ENCODE assay signal across 1 cellular context in the genomic region with DNA sequence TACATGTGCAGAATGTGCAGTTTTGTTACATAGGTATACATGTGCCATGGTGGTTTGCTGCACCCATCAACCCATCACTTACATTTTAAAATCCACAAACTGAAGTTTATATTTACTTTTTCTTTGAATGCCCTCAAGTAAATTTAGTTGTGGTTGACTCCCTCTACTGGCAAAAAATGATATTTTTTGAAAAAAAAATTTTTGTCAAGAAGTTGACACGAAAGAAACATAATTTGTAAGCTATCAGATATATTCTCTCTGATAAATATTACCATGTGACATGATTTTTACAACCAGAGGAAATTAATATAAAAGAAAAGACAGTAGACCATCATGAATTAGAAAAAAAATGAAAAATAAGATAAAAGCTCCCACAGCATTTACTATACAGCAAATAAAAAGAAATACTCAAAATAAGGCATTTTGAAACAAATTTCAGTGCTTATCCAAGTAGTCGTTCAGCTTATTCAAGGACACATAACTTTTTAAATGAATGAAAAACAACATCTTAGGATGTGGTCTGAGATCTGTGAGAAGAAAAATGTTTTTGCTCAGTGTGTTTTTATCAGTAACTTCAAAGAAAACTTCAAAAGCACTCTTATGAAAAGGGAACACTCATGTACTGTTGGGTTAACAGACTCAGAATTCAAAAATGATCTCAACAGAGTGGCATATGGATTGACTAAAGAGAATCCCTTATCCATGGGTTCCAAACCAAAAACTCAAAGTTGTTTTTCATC.
TF ChIP-seq lines count a peak whose summit lies in the region.

No MANE protein-coding gene starts in this region.

TF ChIP-seq in GM23338, 12 proteins besides CTCF, POLR2A, EP300 and RAD21:
- no peak for TF ChIP-seq ZNF462 (CRISPR knock-in tag; IDR thresholded peaks at IDR 0.05)
- TF ChIP-seq ZNF114 (CRISPR knock-in tag; IDR thresholded peaks at IDR 0.05), result no peak
- TF ChIP-seq, protein P1, sequence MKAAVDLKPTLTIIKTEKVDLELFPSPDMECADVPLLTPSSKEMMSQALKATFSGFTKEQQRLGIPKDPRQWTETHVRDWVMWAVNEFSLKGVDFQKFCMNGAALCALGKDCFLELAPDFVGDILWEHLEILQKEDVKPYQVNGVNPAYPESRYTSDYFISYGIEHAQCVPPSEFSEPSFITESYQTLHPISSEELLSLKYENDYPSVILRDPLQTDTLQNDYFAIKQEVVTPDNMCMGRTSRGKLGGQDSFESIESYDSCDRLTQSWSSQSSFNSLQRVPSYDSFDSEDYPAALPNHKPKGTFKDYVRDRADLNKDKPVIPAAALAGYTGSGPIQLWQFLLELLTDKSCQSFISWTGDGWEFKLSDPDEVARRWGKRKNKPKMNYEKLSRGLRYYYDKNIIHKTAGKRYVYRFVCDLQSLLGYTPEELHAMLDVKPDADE (IDR thresholded peaks at IDR 0.05), result no peak
- TF ChIP-seq, protein P2, sequence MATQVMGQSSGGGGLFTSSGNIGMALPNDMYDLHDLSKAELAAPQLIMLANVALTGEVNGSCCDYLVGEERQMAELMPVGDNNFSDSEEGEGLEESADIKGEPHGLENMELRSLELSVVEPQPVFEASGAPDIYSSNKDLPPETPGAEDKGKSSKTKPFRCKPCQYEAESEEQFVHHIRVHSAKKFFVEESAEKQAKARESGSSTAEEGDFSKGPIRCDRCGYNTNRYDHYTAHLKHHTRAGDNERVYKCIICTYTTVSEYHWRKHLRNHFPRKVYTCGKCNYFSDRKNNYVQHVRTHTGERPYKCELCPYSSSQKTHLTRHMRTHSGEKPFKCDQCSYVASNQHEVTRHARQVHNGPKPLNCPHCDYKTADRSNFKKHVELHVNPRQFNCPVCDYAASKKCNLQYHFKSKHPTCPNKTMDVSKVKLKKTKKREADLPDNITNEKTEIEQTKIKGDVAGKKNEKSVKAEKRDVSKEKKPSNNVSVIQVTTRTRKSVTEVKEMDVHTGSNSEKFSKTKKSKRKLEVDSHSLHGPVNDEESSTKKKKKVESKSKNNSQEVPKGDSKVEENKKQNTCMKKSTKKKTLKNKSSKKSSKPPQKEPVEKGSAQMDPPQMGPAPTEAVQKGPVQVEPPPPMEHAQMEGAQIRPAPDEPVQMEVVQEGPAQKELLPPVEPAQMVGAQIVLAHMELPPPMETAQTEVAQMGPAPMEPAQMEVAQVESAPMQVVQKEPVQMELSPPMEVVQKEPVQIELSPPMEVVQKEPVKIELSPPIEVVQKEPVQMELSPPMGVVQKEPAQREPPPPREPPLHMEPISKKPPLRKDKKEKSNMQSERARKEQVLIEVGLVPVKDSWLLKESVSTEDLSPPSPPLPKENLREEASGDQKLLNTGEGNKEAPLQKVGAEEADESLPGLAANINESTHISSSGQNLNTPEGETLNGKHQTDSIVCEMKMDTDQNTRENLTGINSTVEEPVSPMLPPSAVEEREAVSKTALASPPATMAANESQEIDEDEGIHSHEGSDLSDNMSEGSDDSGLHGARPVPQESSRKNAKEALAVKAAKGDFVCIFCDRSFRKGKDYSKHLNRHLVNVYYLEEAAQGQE (IDR thresholded peaks at IDR 0.05; ENCODE audit: unreplicated experiment), result no peak
- TF ChIP-seq JUNB (IDR thresholded peaks at IDR 0.05; ENCODE audit: unreplicated experiment), result no peak
- no peak for TF ChIP-seq CREB1 (CRISPR knock-in tag; IDR thresholded peaks at IDR 0.05; ENCODE audit: low read depth)
- no peak for TF ChIP-seq EZH2 (IDR thresholded peaks at IDR 0.05; ENCODE audit: low read depth, unreplicated experiment)
- TF ChIP-seq ZNF331 (CRISPR knock-in tag; IDR thresholded peaks at IDR 0.05; ENCODE audit: low read depth), result no peak
- TF ChIP-seq POLR2AphosphoS5 (IDR thresholded peaks at IDR 0.05; ENCODE audit: low read depth), result no peak
- TF ChIP-seq EZH2phosphoT487 (IDR thresholded peaks at IDR 0.05; ENCODE audit: unreplicated experiment), result no peak
- no peak for TF ChIP-seq STAT1 (IDR thresholded peaks at IDR 0.05; ENCODE audit: unreplicated experiment)
- TF ChIP-seq NANOG (IDR thresholded peaks at IDR 0.05; ENCODE audit: borderline replicate concordance), result no peak
